In genomic region chr2:134132487-134132857, GRCh38 we compare ENCODE assay signal across 19 cellular contexts.
DNase-seq lines count a peak whose midpoint lies in the region; ATAC-seq and TF ChIP-seq lines count a peak whose summit lies in the region.
"Had no signal": no experiment of that assay in that cellular context is flagged by ENCODE, and none has a peak within 500 bp of the region (broad histone marks: within the 10 kb centered on the region; RNA-seq: fewer than 3 reads in every experiment).

No MANE protein-coding gene starts in this region.

- intact Hi-C loops in left ventricle myocardium inferior (cut with micrococcal nuclease) (no loop called here), left cardiac atrium (cut with DNase I) (no loop called here)

- no peaks in the 10 kb centered on the region for H3K36me3 ChIP-seq in left ventricle myocardium inferior

- no peak overlapping the region for H3K4me3 Mint-ChIP-seq in T-helper 17 cell
- no peak overlapping the region for H3K4me3 Mint-ChIP-seq in stimulated activated memory B cell treated with anti-CD40 and anti-IgM and Interleukin-4, amounts not matched to agents 10 μg/mL and 1 μg/mL and 100 μg/mL, for 72 hours
- H3K4me3 Mint-ChIP-seq: CD8-positive, alpha-beta T cell had no signal

- H3K36me3 Mint-ChIP-seq in T-helper 17 cell (ENCODE audit: low read depth), result no peaks in the 10 kb centered on the region
- peaks cover 16% of the 10 kb centered on the region for H3K36me3 Mint-ChIP-seq in stimulated activated memory B cell treated with anti-CD40 and anti-IgM and Interleukin-4, amounts not matched to agents 10 μg/mL and 1 μg/mL and 100 μg/mL, for 72 hours

- H3K4me1 ChIP-seq in left ventricle myocardium inferior, result peaks cover 86% of the 10 kb centered on the region

- H3K4me3 ChIP-seq in left ventricle myocardium inferior (no peak overlapping the region), fibroblast of the aortic adventitia (ENCODE audit: low read depth, low read length) (no peak overlapping the region)
- H3K4me3 ChIP-seq: A549, MG63, Peyer's patch had no signal

- peak overlapping the region; percentile 91 for H3K27ac ChIP-seq in left ventricle myocardium inferior (replicated peaks)

- H3K4me1 Mint-ChIP-seq in T-helper 17 cell, result peaks cover 58% of the 10 kb centered on the region
- peaks cover 73% of the 10 kb centered on the region for H3K4me1 Mint-ChIP-seq in stimulated activated memory B cell treated with anti-CD40 and anti-IgM and Interleukin-4, amounts not matched to agents 10 μg/mL and 1 μg/mL and 100 μg/mL, for 72 hours

- DNase-seq in left ventricle myocardium inferior (no peak), left cardiac atrium (no peak), T-helper 17 cell (no peak), fibroblast of the aortic adventitia (ENCODE audit: low read depth) (peak; percentile 8), NCI-H2171 (lab: John Stamatoyannopoulos, UW) (no peak)
- DNase-seq: CD8-positive, alpha-beta T cell; GF-D8; HCEC 1CT; KG1; MG63; NCI-H1105; NCI-H187 treated with DMSO at 0.1 percent for 48 hours; NCI-H774; Peyer's patch; SIG-M5 had no signal

- H3K27me3 ChIP-seq in left ventricle myocardium inferior (ENCODE audit: low read depth), result no peaks in the 10 kb centered on the region
- H3K27me3 ChIP-seq: MG63, Peyer's patch had no signal

- H3K9me3 ChIP-seq in left ventricle myocardium inferior (replicated peaks) (no peaks in the 10 kb centered on the region), T-helper 17 cell (ENCODE audit: control insufficient read depth, low read length, poor library complexity, severe bottlenecking) (no peaks in the 10 kb centered on the region)
- H3K9me3 ChIP-seq: A549, MG63, Peyer's patch had no signal

- H3K27me3 Mint-ChIP-seq in T-helper 17 cell, result no peaks in the 10 kb centered on the region
- H3K27me3 Mint-ChIP-seq in stimulated activated memory B cell treated with anti-CD40 and anti-IgM and Interleukin-4, amounts not matched to agents 10 μg/mL and 1 μg/mL and 100 μg/mL, for 72 hours, result no peaks in the 10 kb centered on the region

- no peaks in the 10 kb centered on the region for H3K9me3 Mint-ChIP-seq in stimulated activated memory B cell treated with anti-CD40 and anti-IgM and Interleukin-4, amounts not matched to agents 10 μg/mL and 1 μg/mL and 100 μg/mL, for 72 hours
- H3K9me3 Mint-ChIP-seq: CD8-positive, alpha-beta T cell had no signal

- TF ChIP-seq CTCF in left ventricle myocardium inferior (IDR thresholded peaks at IDR 0.05; ENCODE audit: borderline replicate concordance) (no peak), fibroblast of the aortic adventitia (IDR thresholded peaks at IDR 0.05; ENCODE audit: insufficient read depth, low read length) (no peak)

- H3K27ac Mint-ChIP-seq in T-helper 17 cell, result peak overlapping the region; percentile 74
- H3K27ac Mint-ChIP-seq in stimulated activated memory B cell treated with anti-CD40 and anti-IgM and Interleukin-4, amounts not matched to agents 10 μg/mL and 1 μg/mL and 100 μg/mL, for 72 hours, result peak overlapping the region; percentile 30
- H3K27ac Mint-ChIP-seq: CD8-positive, alpha-beta T cell had no signal

- ATAC-seq in left cardiac atrium (no peak), T-helper 17 cell (no peak), GM18519 (IDR thresholded peaks at IDR 0.05; ENCODE audit: low FRiP score, unreplicated experiment) (no peak), GM21447 (IDR thresholded peaks at IDR 0.05; ENCODE audit: unreplicated experiment) (no peak)
- no peak for ATAC-seq in stimulated activated memory B cell treated with anti-CD40 and anti-IgM and Interleukin-4, amounts not matched to agents 10 μg/mL and 1 μg/mL and 100 μg/mL, for 72 hours
- ATAC-seq: A549; CD8-positive, alpha-beta T cell had no signal
